23 cellular contexts compared by ENCODE assay signal in genomic region chr21:29648710-29649240, GRCh38.
"Had no signal": no experiment of that assay in that cellular context is flagged by ENCODE, and none has a peak within 500 bp of the region (broad histone marks: within the 10 kb centered on the region; RNA-seq: fewer than 3 reads in every experiment).

No MANE protein-coding gene starts in this region.

- H3K27me3 Mint-ChIP-seq: naive thymus-derived CD8-positive, alpha-beta T cell; stimulated activated memory B cell treated with anti-CD40 and anti-IgM and Interleukin-4, amounts not matched to agents 10 μg/mL and 1 μg/mL and 100 μg/mL, for 72 hours; stimulated activated naive CD8-positive, alpha-beta T cell treated with anti-CD3 and anti-CD28 coated beads, Interleukin-15, Interleukin-2, amounts not matched to agents 100 ng/mL and 50 ng/mL, for 24 hours had no signal

- DNase-seq: colonic mucosa; effector CD4-positive, alpha-beta T cell; endodermal cell; erythroblast; foreskin melanocyte; heart right ventricle; hypothalamus; kidney glomerular epithelial cell; mucosa of descending colon; naive thymus-derived CD8-positive, alpha-beta T cell; psoas muscle; spleen; stimulated activated CD4-positive, alpha-beta T cell treated with anti-CD3 and anti-CD28 coated beads, Interleukin-15, amount 100 ng/mL, for 24 hours; stimulated activated CD4-positive, alpha-beta T cell treated with anti-CD3 and anti-CD28 coated beads, Interleukin-1b, Interleukin-23, amount 100 ng/mL, for 48 hours; stimulated activated CD4-positive, alpha-beta T cell treated with anti-CD3 and anti-CD28 coated beads, Interleukin-4, amount 100 ng/mL, for 24 hours; testis; transverse colon had no signal

- H3K36me3 Mint-ChIP-seq: stimulated activated memory B cell treated with anti-CD40 and anti-IgM and Interleukin-4, amounts not matched to agents 10 μg/mL and 1 μg/mL and 100 μg/mL, for 72 hours had no signal

- ATAC-seq: heart right ventricle; mucosa of descending colon; naive thymus-derived CD8-positive, alpha-beta T cell; psoas muscle; sciatic nerve; stimulated activated memory B cell treated with anti-CD40 and anti-IgM and Interleukin-4, amounts not matched to agents 10 μg/mL and 1 μg/mL and 100 μg/mL, for 72 hours had no signal

- FAIRE-seq: endothelial cell of umbilical vein, islet of Langerhans had no signal

- H3K4me1 ChIP-seq: colonic mucosa, heart right ventricle, psoas muscle, transverse colon had no signal

- H3K27ac ChIP-seq: colonic mucosa, heart right ventricle, neutrophil, psoas muscle, testis, transverse colon had no signal

- H3K4me3 Mint-ChIP-seq: endodermal cell; naive thymus-derived CD8-positive, alpha-beta T cell; stimulated activated memory B cell treated with anti-CD40 and anti-IgM and Interleukin-4, amounts not matched to agents 10 μg/mL and 1 μg/mL and 100 μg/mL, for 72 hours; stimulated activated naive CD8-positive, alpha-beta T cell treated with anti-CD3 and anti-CD28 coated beads, Interleukin-15, Interleukin-2, amounts not matched to agents 100 ng/mL and 50 ng/mL, for 24 hours had no signal

- H3K9me3 Mint-ChIP-seq: endodermal cell; naive thymus-derived CD8-positive, alpha-beta T cell; stimulated activated memory B cell treated with anti-CD40 and anti-IgM and Interleukin-4, amounts not matched to agents 10 μg/mL and 1 μg/mL and 100 μg/mL, for 72 hours; stimulated activated naive CD8-positive, alpha-beta T cell treated with anti-CD3 and anti-CD28 coated beads, Interleukin-15, Interleukin-2, amounts not matched to agents 100 ng/mL and 50 ng/mL, for 24 hours had no signal

- H3K4me1 Mint-ChIP-seq: naive thymus-derived CD8-positive, alpha-beta T cell; stimulated activated memory B cell treated with anti-CD40 and anti-IgM and Interleukin-4, amounts not matched to agents 10 μg/mL and 1 μg/mL and 100 μg/mL, for 72 hours had no signal

- H3K27me3 ChIP-seq: colonic mucosa, heart right ventricle, neutrophil, spleen, testis, transverse colon had no signal

- H3K27ac Mint-ChIP-seq: endodermal cell; naive thymus-derived CD8-positive, alpha-beta T cell; stimulated activated memory B cell treated with anti-CD40 and anti-IgM and Interleukin-4, amounts not matched to agents 10 μg/mL and 1 μg/mL and 100 μg/mL, for 72 hours; stimulated activated naive CD8-positive, alpha-beta T cell treated with anti-CD3 and anti-CD28 coated beads, Interleukin-15, Interleukin-2, amounts not matched to agents 100 ng/mL and 50 ng/mL, for 24 hours had no signal

- H3K9me3 ChIP-seq: colonic mucosa, heart right ventricle, mucosa of descending colon, neutrophil, psoas muscle, spleen, testis, transverse colon had no signal

- H3K4me3 ChIP-seq: colonic mucosa, heart right ventricle, mucosa of descending colon, psoas muscle, spleen, testis, transverse colon had no signal

- H3K36me3 ChIP-seq: colonic mucosa, heart right ventricle, neutrophil, spleen, transverse colon had no signal
